In genomic region chr13:39196957-39197644, GRCh38 we compare ENCODE assay signal across 10 cellular contexts.
DNase-seq lines count a peak whose midpoint lies in the region; ATAC-seq and TF ChIP-seq lines count a peak whose summit lies in the region.
"Had no signal": no experiment of that assay in that cellular context is flagged by ENCODE, and none has a peak within 500 bp of the region (broad histone marks: within the 10 kb centered on the region; RNA-seq: fewer than 3 reads in every experiment).

No MANE protein-coding gene starts in this region.

- no peaks in the 10 kb centered on the region for H3K9me3 Mint-ChIP-seq in activated T-cell treated with anti-CD3 and anti-CD28 coated beads, Interleukin-2, amount 50 U/mL, for 24 hours
- H3K9me3 Mint-ChIP-seq in natural killer cell: peaks cover 0 to 7% of the 10 kb centered on the region in 2 donors

- peak overlapping the region; percentile 80 for H3K27ac Mint-ChIP-seq in activated T-cell treated with anti-CD3 and anti-CD28 coated beads, Interleukin-2, amount 50 U/mL, for 24 hours
- H3K27ac Mint-ChIP-seq in natural killer cell: no peak overlapping the region

- peaks cover 27% of the 10 kb centered on the region for H3K27me3 Mint-ChIP-seq in activated T-cell treated with anti-CD3 and anti-CD28 coated beads, Interleukin-2, amount 50 U/mL, for 24 hours
- H3K27me3 Mint-ChIP-seq in natural killer cell (ENCODE audit: low read depth in 2 of 2): no peaks in the 10 kb centered on the region

- no peaks in the 10 kb centered on the region for H3K36me3 Mint-ChIP-seq in activated T-cell treated with anti-CD3 and anti-CD28 coated beads, Interleukin-2, amount 50 U/mL, for 24 hours (ENCODE audit: low read depth)
- H3K36me3 Mint-ChIP-seq in natural killer cell: no peaks in the 10 kb centered on the region

- no peak for TF ChIP-seq CTCF in natural killer cell (IDR thresholded peaks at IDR 0.05)

- H3K4me3 Mint-ChIP-seq in activated T-cell treated with anti-CD3 and anti-CD28 coated beads, Interleukin-2, amount 50 U/mL, for 24 hours: no peak overlapping the region
- H3K4me3 Mint-ChIP-seq in natural killer cell: no peak overlapping the region

- DNase-seq in activated T-cell treated with anti-CD3 and anti-CD28 coated beads, Interleukin-2, amount 50 U/mL, for 24 hours: no peak
- no peak for DNase-seq in activated T-cell treated with anti-CD3 and anti-CD28 coated beads, Interleukin-2, amount 50 U/mL, for 1 hour
- no peak for DNase-seq in left ventricle myocardium superior
- no peak for DNase-seq in natural killer cell
- no peak for DNase-seq in germinal center (ENCODE audit: low spot score)
- no peak for DNase-seq in GM19238 (ENCODE audit: insufficient read length, low spot score)
- DNase-seq: colonic mucosa, hypothalamus had no signal

- peak; percentile 81 for ATAC-seq in GM21360 (IDR thresholded peaks at IDR 0.05; ENCODE audit: unreplicated experiment)
- ATAC-seq in HG03280 (IDR thresholded peaks at IDR 0.05; ENCODE audit: unreplicated experiment): peak; percentile 64
- ATAC-seq in left ventricle myocardium superior: peak; percentile 55
- no peak for ATAC-seq in natural killer cell

- H3K4me1 Mint-ChIP-seq in activated T-cell treated with anti-CD3 and anti-CD28 coated beads, Interleukin-2, amount 50 U/mL, for 24 hours (ENCODE audit: low read depth): peaks cover 13% of the 10 kb centered on the region
- no peaks in the 10 kb centered on the region for H3K4me1 Mint-ChIP-seq in natural killer cell

- intact Hi-C loops in left ventricle myocardium superior (cut with micrococcal nuclease): no loop called here
- intact Hi-C loops in natural killer cell (cut with micrococcal nuclease): no loop called here

Comparison
In these comparisons a context has a peak if more than half of its experiments do, and no peak if none do; other contexts are left out.
1. ATAC-seq: peak in GM21360 (single experiment), HG03280 (single experiment) and left ventricle myocardium superior (single experiment); none in natural killer cell (0 of 3).